Comparison of ENCODE assay signal across 8 cellular contexts in the genomic region with DNA sequence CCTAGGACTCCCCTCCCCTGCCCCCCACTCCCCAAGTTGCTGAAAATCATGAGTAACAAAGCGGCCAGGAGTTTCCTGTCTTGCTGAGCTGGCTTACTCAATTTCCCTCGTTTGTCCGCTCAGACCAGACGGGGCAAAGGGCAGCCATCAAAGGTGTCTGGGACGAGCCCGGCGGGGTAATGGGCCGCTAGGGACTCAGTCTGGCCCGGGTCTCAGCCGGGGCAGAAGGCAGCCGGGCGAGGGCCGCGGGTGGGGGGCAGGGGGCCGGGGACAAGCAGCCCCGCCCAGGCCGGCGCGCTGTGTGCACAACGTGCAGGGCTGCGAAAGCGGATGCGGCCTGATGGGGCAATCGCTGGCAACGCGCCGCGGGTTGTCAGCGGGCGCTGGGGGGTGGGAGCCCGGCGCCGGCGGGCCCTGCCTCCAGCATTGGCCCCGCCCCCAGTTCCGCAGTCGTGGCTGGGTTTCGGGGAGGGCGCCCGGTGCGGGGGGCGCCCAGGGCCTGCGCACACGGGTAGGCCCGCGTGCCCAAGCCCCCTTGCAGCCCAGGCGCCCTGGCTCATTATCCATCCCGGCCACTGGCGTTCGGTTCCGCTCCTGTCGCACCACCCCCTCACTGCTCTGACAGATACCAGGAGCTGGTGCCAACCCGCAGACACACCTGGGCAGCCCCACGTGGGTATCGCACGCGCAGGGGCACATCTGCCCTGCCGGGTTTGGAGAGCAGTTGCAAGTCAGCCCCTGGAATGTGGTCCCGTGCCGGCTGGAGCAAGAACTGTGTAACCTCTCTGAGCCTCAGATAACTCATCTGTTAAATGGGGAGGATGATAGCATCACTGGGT. TPM values are rescaled to one million over a fixed set of nuclear protein-coding genes. Genes with fewer than 3 reads are reported as not detected.
DNase-seq lines count a peak whose midpoint lies in the region; ATAC-seq, FAIRE-seq and TF ChIP-seq lines count a peak whose summit lies in the region.

No MANE protein-coding gene starts in this region.

- H3K9me3 ChIP-seq in pancreas (no peaks in the 10 kb centered on the region), thymus (ENCODE audit: control insufficient read depth) (no peaks in the 10 kb centered on the region)

- TF ChIP-seq CTCF in pancreas (IDR thresholded peaks at IDR 0.05): no peak

- TF ChIP-seq EP300 in Ishikawa (IDR thresholded peaks at IDR 0.05; ENCODE audit: borderline replicate concordance): peak; percentile 78

- intact Hi-C loops in pancreas (cut with DNase I): loop anchor here in 1 of 3 donors (10.0 kb wide), 1 partner anchor 95 kb away; no protein-coding TSS in a partner anchor

- ATAC-seq in GM21529 (IDR thresholded peaks at IDR 0.05; ENCODE audit: unreplicated experiment) (peak; percentile 47), pancreas (peak; percentile 57 to 78 (median 76))

- 3 to 4% methylated on average over 50 to 60 of the region's 60 CpGs for WGBS in pancreas, 2 donors
- under 1% methylated on average over 60 of the region's 60 CpGs for WGBS in thymus

- H3K27me3 ChIP-seq in pancreas (no peaks in the 10 kb centered on the region), thymus (ENCODE audit: control insufficient read depth, insufficient read depth) (no peaks in the 10 kb centered on the region)

- no peak; the same call in 1 of the 2 replicates for TF ChIP-seq RAD21 in Ishikawa (IDR thresholded peaks at IDR 0.05; ENCODE audit: low read depth)

- in situ Hi-C loops in SK-MEL-5 (cut with HindIII; ENCODE audit: low pct_unique_long_range_greater_than_20kb, low sequenced_read_pairs): no loop called here

- DNase-seq in DMS79 treated with DMSO at 0.1 percent for 48 hours (lab: John Stamatoyannopoulos, UW): peak; percentile 55
- peak; percentile 79 for DNase-seq in SK-MEL-5 (ENCODE audit: low read depth, low spot score)
- DNase-seq in activated naive CD4-positive, alpha-beta T cell treated with anti-CD3 and anti-CD28 coated beads, Interleukin-2, amount 50 U/mL, for 16 hours: peak; percentile 91
- peak; percentile 91 for DNase-seq in glomerular visceral epithelial cell (ENCODE audit: extremely low spot score)
- DNase-seq in pancreas: peak; percentile 82 to 96 (median 91)

- H3K27ac ChIP-seq in pancreas: peak overlapping the region; percentile 69 to 90 (median 82)
- peak overlapping the region; percentile 99 for H3K27ac ChIP-seq in thymus (ENCODE audit: low read depth)

- H3K4me3 ChIP-seq in pancreas (peak overlapping the region; percentile 1 to 34 (median 18)), thymus (ENCODE audit: low read length) (peak overlapping the region; percentile 55)

- peaks cover 46 to 55% (median 54%) of the 10 kb centered on the region in 3 donors for H3K4me1 ChIP-seq in pancreas
- H3K4me1 ChIP-seq in thymus (ENCODE audit: control insufficient read depth, insufficient read depth, low read length): peaks cover 82% of the 10 kb centered on the region

- FAIRE-seq in pancreas (lab: Jason Lieb, UNC): no peak

- H3K36me3 ChIP-seq in pancreas: no peaks in the 10 kb centered on the region
- no peaks in the 10 kb centered on the region for H3K36me3 ChIP-seq in thymus (ENCODE audit: control insufficient read depth, insufficient read depth)

TF ChIP-seq in Ishikawa, 13 proteins besides CTCF, POLR2A, EP300 and RAD21:
- TF ChIP-seq TAF1 (IDR thresholded peaks at IDR 0.05; ENCODE audit: low read depth): 0 out of 2 replicates have a peak, but pooled peaks have one; percentile 26
- peak; percentile 88 for TF ChIP-seq TCF12 (IDR thresholded peaks at IDR 0.05; ENCODE audit: low read depth)
- TF ChIP-seq EGR1 (IDR thresholded peaks at IDR 0.05): peak; percentile 67
- TF ChIP-seq NFIC (IDR thresholded peaks at IDR 0.05): peak; percentile 96
- TF ChIP-seq, protein P1, sequence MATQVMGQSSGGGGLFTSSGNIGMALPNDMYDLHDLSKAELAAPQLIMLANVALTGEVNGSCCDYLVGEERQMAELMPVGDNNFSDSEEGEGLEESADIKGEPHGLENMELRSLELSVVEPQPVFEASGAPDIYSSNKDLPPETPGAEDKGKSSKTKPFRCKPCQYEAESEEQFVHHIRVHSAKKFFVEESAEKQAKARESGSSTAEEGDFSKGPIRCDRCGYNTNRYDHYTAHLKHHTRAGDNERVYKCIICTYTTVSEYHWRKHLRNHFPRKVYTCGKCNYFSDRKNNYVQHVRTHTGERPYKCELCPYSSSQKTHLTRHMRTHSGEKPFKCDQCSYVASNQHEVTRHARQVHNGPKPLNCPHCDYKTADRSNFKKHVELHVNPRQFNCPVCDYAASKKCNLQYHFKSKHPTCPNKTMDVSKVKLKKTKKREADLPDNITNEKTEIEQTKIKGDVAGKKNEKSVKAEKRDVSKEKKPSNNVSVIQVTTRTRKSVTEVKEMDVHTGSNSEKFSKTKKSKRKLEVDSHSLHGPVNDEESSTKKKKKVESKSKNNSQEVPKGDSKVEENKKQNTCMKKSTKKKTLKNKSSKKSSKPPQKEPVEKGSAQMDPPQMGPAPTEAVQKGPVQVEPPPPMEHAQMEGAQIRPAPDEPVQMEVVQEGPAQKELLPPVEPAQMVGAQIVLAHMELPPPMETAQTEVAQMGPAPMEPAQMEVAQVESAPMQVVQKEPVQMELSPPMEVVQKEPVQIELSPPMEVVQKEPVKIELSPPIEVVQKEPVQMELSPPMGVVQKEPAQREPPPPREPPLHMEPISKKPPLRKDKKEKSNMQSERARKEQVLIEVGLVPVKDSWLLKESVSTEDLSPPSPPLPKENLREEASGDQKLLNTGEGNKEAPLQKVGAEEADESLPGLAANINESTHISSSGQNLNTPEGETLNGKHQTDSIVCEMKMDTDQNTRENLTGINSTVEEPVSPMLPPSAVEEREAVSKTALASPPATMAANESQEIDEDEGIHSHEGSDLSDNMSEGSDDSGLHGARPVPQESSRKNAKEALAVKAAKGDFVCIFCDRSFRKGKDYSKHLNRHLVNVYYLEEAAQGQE (IDR thresholded peaks at IDR 0.05; ENCODE audit: low read depth): no peak
- TF ChIP-seq CEBPB (IDR thresholded peaks at IDR 0.05): peak; percentile 96
- TF ChIP-seq, protein P2, sequence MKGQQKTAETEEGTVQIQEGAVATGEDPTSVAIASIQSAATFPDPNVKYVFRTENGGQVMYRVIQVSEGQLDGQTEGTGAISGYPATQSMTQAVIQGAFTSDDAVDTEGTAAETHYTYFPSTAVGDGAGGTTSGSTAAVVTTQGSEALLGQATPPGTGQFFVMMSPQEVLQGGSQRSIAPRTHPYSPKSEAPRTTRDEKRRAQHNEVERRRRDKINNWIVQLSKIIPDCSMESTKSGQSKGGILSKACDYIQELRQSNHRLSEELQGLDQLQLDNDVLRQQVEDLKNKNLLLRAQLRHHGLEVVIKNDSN (IDR thresholded peaks at IDR 0.05): peak; percentile 83
- TF ChIP-seq, protein P3, sequence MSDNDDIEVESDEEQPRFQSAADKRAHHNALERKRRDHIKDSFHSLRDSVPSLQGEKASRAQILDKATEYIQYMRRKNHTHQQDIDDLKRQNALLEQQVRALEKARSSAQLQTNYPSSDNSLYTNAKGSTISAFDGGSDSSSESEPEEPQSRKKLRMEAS (IDR thresholded peaks at IDR 0.05): peak; percentile 88
- no peak for TF ChIP-seq CREB1 (IDR thresholded peaks at IDR 0.05; ENCODE audit: low read depth)
- TF ChIP-seq ZBTB7A (IDR thresholded peaks at IDR 0.05; ENCODE audit: low read depth): peak; percentile 84; the same call in 1 of the 2 replicates
- peak; percentile 57; the same call in 1 of the 2 replicates for TF ChIP-seq TEAD4 (IDR thresholded peaks at IDR 0.05)
- TF ChIP-seq FOXM1 (IDR thresholded peaks at IDR 0.05; ENCODE audit: borderline replicate concordance, low read depth): no peak
- TF ChIP-seq YY1 (IDR thresholded peaks at IDR 0.05; ENCODE audit: low read depth): no peak; the same call in 1 of the 2 replicates

RNA-seq across cellular contexts. Expression of a gene that starts 35.1 kb away (rescaled TPM):
- total RNA-seq in SK-MEL-5 (2014; rRNA removed; shearing (Covaris generic)): 30.2 and 32.0 TPM in 2 replicates
- polyA plus RNA-seq in SK-MEL-5 (2015; cell fraction: cytosol; rRNA removed): 28.5 and 30.8 TPM in 2 replicates
- polyA plus RNA-seq in SK-MEL-5 (2015; cell fraction: nucleus; rRNA removed): 16.8 and 26.4 TPM in 2 replicates
- 10 to 100 TPM; 14.6 to 19.7 (median 17.7) TPM for total RNA-seq in pancreas
- polyA plus RNA-seq in pancreas (10 to 100 TPM; 19.3 to 22.0 TPM), thymus (14.6 TPM)

RNA-seq across cellular contexts. Expression of a gene that starts 45.9 kb away (rescaled TPM):
- 192 and 197 TPM in 2 replicates for total RNA-seq in SK-MEL-5 (2014; rRNA removed; shearing (Covaris generic))
- polyA plus RNA-seq in SK-MEL-5 (2015; cell fraction: cytosol; rRNA removed): 186 and 211 TPM in 2 replicates
- 215 and 235 TPM in 2 replicates for polyA plus RNA-seq in SK-MEL-5 (2015; cell fraction: nucleus; rRNA removed)
- 1,000 to 10,000 TPM in 1 of 6 donors, 100 to 1,000 TPM in 3, 10 to 100 TPM in 2; 61.6 to 1,144 (median 191) TPM for total RNA-seq in pancreas
- polyA plus RNA-seq in pancreas (100 to 1,000 TPM; 228 to 795 TPM), thymus (628 TPM)

Comparison
In these comparisons a context has a peak if more than half of its experiments do, and no peak if none do; other contexts are left out.
1. Peak in every context shown above with its lines: DNase-seq, ATAC-seq, H3K4me3 ChIP-seq and H3K27ac ChIP-seq.